Comparison of ENCODE assay signal across 12 cellular contexts in genomic region chr19:19871932-19872331, GRCh38. TPM values are rescaled to one million over a fixed set of nuclear protein-coding genes. Genes with fewer than 3 reads are reported as not detected.
A peak's percentile ranks its signal among the peaks of the same experiment; 100 is the strongest.
DNase-seq lines count a peak whose midpoint lies in the region; ATAC-seq lines count a peak whose summit lies in the region.
"Had no signal": no experiment of that assay in that cellular context is flagged by ENCODE, and none has a peak within 500 bp of the region (broad histone marks: within the 10 kb centered on the region; RNA-seq: fewer than 3 reads in every experiment).

No MANE protein-coding gene starts in this region.

- no peak overlapping the region for H3K4me3 Mint-ChIP-seq in activated CD4-positive, alpha-beta memory T cell treated with anti-CD3 and anti-CD28 coated beads for 36 hours
- no peak overlapping the region for H3K4me3 Mint-ChIP-seq in activated CD4-positive, alpha-beta memory T cell treated with anti-CD3 and anti-CD28 coated beads, Interleukin-2, amount 10 ng/mL, durations not matched to agents 7 days and 5 days
- no peak overlapping the region for H3K4me3 Mint-ChIP-seq in central memory CD8-positive, alpha-beta T cell
- H3K4me3 Mint-ChIP-seq in stimulated activated naive CD8-positive, alpha-beta T cell treated with anti-CD3 and anti-CD28 coated beads, Interleukin-15, amount 100 ng/mL, for 72 hours: peak overlapping the region in 1 of 2 donors; percentile 54

- H3K27me3 Mint-ChIP-seq in activated CD4-positive, alpha-beta memory T cell treated with anti-CD3 and anti-CD28 coated beads for 36 hours: no peaks in the 10 kb centered on the region
- no peaks in the 10 kb centered on the region for H3K27me3 Mint-ChIP-seq in activated CD4-positive, alpha-beta memory T cell treated with anti-CD3 and anti-CD28 coated beads, Interleukin-2, amount 10 ng/mL, durations not matched to agents 7 days and 5 days
- H3K27me3 Mint-ChIP-seq in central memory CD8-positive, alpha-beta T cell: no peaks in the 10 kb centered on the region
- no peaks in the 10 kb centered on the region for H3K27me3 Mint-ChIP-seq in stimulated activated naive CD8-positive, alpha-beta T cell treated with anti-CD3 and anti-CD28 coated beads, Interleukin-15, amount 100 ng/mL, for 72 hours

- POLR2A ChIA-PET in activated CD4-positive, alpha-beta memory T cell treated with anti-CD3 and anti-CD28 coated beads for 36 hours (lab: Charles Lee): interaction anchor here (0.7 to 1.9 kb wide), 4 partner anchors 29 to 203 kb away, joined by 3 to 10 read pairs (median 6); partner anchors contain the start of genes ZNF101, ZNF506 and ZNF93
- POLR2A ChIA-PET in activated CD4-positive, alpha-beta memory T cell treated with anti-CD3 and anti-CD28 coated beads, Interleukin-2, amount 10 ng/mL, durations not matched to agents 7 days and 5 days (lab: Charles Lee): interaction anchor here (0.6 to 2.2 kb wide), 3 partner anchors 11 to 204 kb away, joined by 3 to 6 read pairs (median 3); partner anchors contain the start of gene ZNF506

- H3K36me3 Mint-ChIP-seq in activated CD4-positive, alpha-beta memory T cell treated with anti-CD3 and anti-CD28 coated beads for 36 hours: peaks cover 31% of the 10 kb centered on the region
- H3K36me3 Mint-ChIP-seq in activated CD4-positive, alpha-beta memory T cell treated with anti-CD3 and anti-CD28 coated beads, Interleukin-2, amount 10 ng/mL, durations not matched to agents 7 days and 5 days (ENCODE audit: low read depth): peaks cover 81% of the 10 kb centered on the region
- H3K36me3 Mint-ChIP-seq in central memory CD8-positive, alpha-beta T cell (ENCODE audit: insufficient read depth): peaks cover 3% of the 10 kb centered on the region

- CTCF ChIA-PET in activated CD4-positive, alpha-beta memory T cell treated with anti-CD3 and anti-CD28 coated beads for 36 hours (lab: Charles Lee): interaction anchor here (0.6 to 1.9 kb wide), 2 partner anchors 27 to 29 kb away, joined by 3 to 4 read pairs; no protein-coding TSS in a partner anchor
- CTCF ChIA-PET in activated CD4-positive, alpha-beta memory T cell treated with anti-CD3 and anti-CD28 coated beads, Interleukin-2, amount 10 ng/mL, durations not matched to agents 7 days and 5 days (lab: Charles Lee): interaction anchor here (0.6 to 1.0 kb wide), 2 partner anchors 139 to 341 kb away, joined by 3 read pairs; partner anchors contain the start of gene ZNF14

- peak overlapping the region; percentile 61 for H3K27ac Mint-ChIP-seq in activated CD4-positive, alpha-beta memory T cell treated with anti-CD3 and anti-CD28 coated beads for 36 hours
- no peak overlapping the region for H3K27ac Mint-ChIP-seq in activated CD4-positive, alpha-beta memory T cell treated with anti-CD3 and anti-CD28 coated beads, Interleukin-2, amount 10 ng/mL, durations not matched to agents 7 days and 5 days
- H3K27ac Mint-ChIP-seq in central memory CD8-positive, alpha-beta T cell (ENCODE audit: low read depth): peak overlapping the region; percentile 69
- H3K27ac Mint-ChIP-seq in stimulated activated naive CD8-positive, alpha-beta T cell treated with anti-CD3 and anti-CD28 coated beads, Interleukin-15, amount 100 ng/mL, for 72 hours: no peak overlapping the region
- H3K27ac Mint-ChIP-seq: GM23338 had no signal

- peaks cover 44% of the 10 kb centered on the region for H3K4me1 Mint-ChIP-seq in activated CD4-positive, alpha-beta memory T cell treated with anti-CD3 and anti-CD28 coated beads for 36 hours (ENCODE audit: low read depth)
- H3K4me1 Mint-ChIP-seq in activated CD4-positive, alpha-beta memory T cell treated with anti-CD3 and anti-CD28 coated beads, Interleukin-2, amount 10 ng/mL, durations not matched to agents 7 days and 5 days: peaks cover 26% of the 10 kb centered on the region
- peaks cover 47% of the 10 kb centered on the region for H3K4me1 Mint-ChIP-seq in central memory CD8-positive, alpha-beta T cell
- peaks cover 53% of the 10 kb centered on the region for H3K4me1 Mint-ChIP-seq in stimulated activated naive CD8-positive, alpha-beta T cell treated with anti-CD3 and anti-CD28 coated beads, Interleukin-15, amount 100 ng/mL, for 72 hours

- no peak for ATAC-seq in central memory CD8-positive, alpha-beta T cell (replicated peaks; ENCODE audit: extremely low read depth, poor library complexity, severe bottlenecking)
- ATAC-seq in stimulated activated naive CD8-positive, alpha-beta T cell treated with anti-CD3 and anti-CD28 coated beads, Interleukin-15, amount 100 ng/mL, for 72 hours: peak; percentile 85
- ATAC-seq in HG03354 (IDR thresholded peaks at IDR 0.05; ENCODE audit: poor library complexity, severe bottlenecking, unreplicated experiment): no peak
- ATAC-seq: A549, GM23338, PC-3 had no signal

- intact Hi-C loops in activated CD4-positive, alpha-beta memory T cell treated with anti-CD3 and anti-CD28 coated beads for 36 hours (cut with micrococcal nuclease): loop anchor here (2.0 to 5.0 kb wide), 2 partner anchors 51 to 275 kb away; partner anchors contain the start of gene ZNF506

- peak; percentile 45 for DNase-seq in activated CD4-positive, alpha-beta memory T cell treated with anti-CD3 and anti-CD28 coated beads for 36 hours
- no peak for DNase-seq in activated CD4-positive, alpha-beta memory T cell treated with anti-CD3 and anti-CD28 coated beads, Interleukin-2, amount 10 ng/mL, durations not matched to agents 7 days and 5 days
- DNase-seq in stimulated activated CD4-positive, alpha-beta T cell treated with anti-CD3 and anti-CD28 coated beads, Interleukin-1b, Interleukin-23, amount 100 ng/mL, for 48 hours: peak; percentile 2
- DNase-seq in stimulated activated CD4-positive, alpha-beta T cell treated with anti-CD3 and anti-CD28 coated beads, Interleukin-12 subunit alpha, Interleukin-12 subunit beta, amount 100 ng/mL, for 4 hours: no peak
- DNase-seq in central memory CD8-positive, alpha-beta T cell (ENCODE audit: low spot score in 2 of 2): no peak
- DNase-seq in stimulated activated naive CD8-positive, alpha-beta T cell treated with anti-CD3 and anti-CD28 coated beads, Interleukin-15, amount 100 ng/mL, for 72 hours: no peak
- no peak for DNase-seq in DMS114 treated with DMSO at 0.1 percent for 48 hours (lab: John Stamatoyannopoulos, UW; ENCODE audit: unreplicated experiment)
- DNase-seq: NCI-H2107, PC-3 had no signal

- H3K9me3 Mint-ChIP-seq in activated CD4-positive, alpha-beta memory T cell treated with anti-CD3 and anti-CD28 coated beads for 36 hours: peaks cover 4% of the 10 kb centered on the region
- peaks cover 42% of the 10 kb centered on the region for H3K9me3 Mint-ChIP-seq in activated CD4-positive, alpha-beta memory T cell treated with anti-CD3 and anti-CD28 coated beads, Interleukin-2, amount 10 ng/mL, durations not matched to agents 7 days and 5 days
- no peaks in the 10 kb centered on the region for H3K9me3 Mint-ChIP-seq in central memory CD8-positive, alpha-beta T cell
- H3K9me3 Mint-ChIP-seq in stimulated activated naive CD8-positive, alpha-beta T cell treated with anti-CD3 and anti-CD28 coated beads, Interleukin-15, amount 100 ng/mL, for 72 hours: no peaks in the 10 kb centered on the region
- H3K9me3 Mint-ChIP-seq: GM23338 had no signal

RNA-seq across cellular contexts. Expression of gene ZNF253, which starts 6.2 kb away (rescaled TPM):
- 10 to 100 TPM; 11.0 to 12.9 TPM for total RNA-seq in activated CD4-positive, alpha-beta memory T cell treated with anti-CD3 and anti-CD28 coated beads for 36 hours
- 10 to 100 TPM; 12.9 to 14.7 TPM for total RNA-seq in activated CD4-positive, alpha-beta memory T cell treated with anti-CD3 and anti-CD28 coated beads, Interleukin-2, amount 10 ng/mL, durations not matched to agents 7 days and 5 days

RNA-seq across cellular contexts. Expression of gene ZNF93, which starts 28.8 kb away (rescaled TPM):
- 10 to 100 TPM; 15.6 to 17.0 TPM for total RNA-seq in activated CD4-positive, alpha-beta memory T cell treated with anti-CD3 and anti-CD28 coated beads for 36 hours
- 10 to 100 TPM; 11.4 to 11.7 TPM for total RNA-seq in activated CD4-positive, alpha-beta memory T cell treated with anti-CD3 and anti-CD28 coated beads, Interleukin-2, amount 10 ng/mL, durations not matched to agents 7 days and 5 days

RNA-seq across cellular contexts. Expression of gene ZNF506, which starts 50.4 kb away (rescaled TPM):
- 10 to 100 TPM; 32.9 to 39.3 TPM for total RNA-seq in activated CD4-positive, alpha-beta memory T cell treated with anti-CD3 and anti-CD28 coated beads for 36 hours
- 10 to 100 TPM; 24.6 to 25.5 TPM for total RNA-seq in activated CD4-positive, alpha-beta memory T cell treated with anti-CD3 and anti-CD28 coated beads, Interleukin-2, amount 10 ng/mL, durations not matched to agents 7 days and 5 days

Comparison
In these comparisons a context has a peak if more than half of its experiments do, and no peak if none do; other contexts are left out.
1. DNase-seq: peak in activated CD4-positive, alpha-beta memory T cell treated with anti-CD3 and anti-CD28 coated beads for 36 hours (single experiment) and stimulated activated CD4-positive, alpha-beta T cell treated with anti-CD3 and anti-CD28 coated beads, Interleukin-1b, Interleukin-23, amount 100 ng/mL, for 48 hours (single experiment); none in activated CD4-positive, alpha-beta memory T cell treated with anti-CD3 and anti-CD28 coated beads, Interleukin-2, amount 10 ng/mL, durations not matched to agents 7 days and 5 days (single experiment), stimulated activated CD4-positive, alpha-beta T cell treated with anti-CD3 and anti-CD28 coated beads, Interleukin-12 subunit alpha, Interleukin-12 subunit beta, amount 100 ng/mL, for 4 hours (single experiment), central memory CD8-positive, alpha-beta T cell (0 of 2), stimulated activated naive CD8-positive, alpha-beta T cell treated with anti-CD3 and anti-CD28 coated beads, Interleukin-15, amount 100 ng/mL, for 72 hours (0 of 2) and DMS114 treated with DMSO at 0.1 percent for 48 hours (single experiment).
2. H3K27ac Mint-ChIP-seq: peak in activated CD4-positive, alpha-beta memory T cell treated with anti-CD3 and anti-CD28 coated beads for 36 hours (single experiment) and central memory CD8-positive, alpha-beta T cell (single experiment); none in activated CD4-positive, alpha-beta memory T cell treated with anti-CD3 and anti-CD28 coated beads, Interleukin-2, amount 10 ng/mL, durations not matched to agents 7 days and 5 days (single experiment) and stimulated activated naive CD8-positive, alpha-beta T cell treated with anti-CD3 and anti-CD28 coated beads, Interleukin-15, amount 100 ng/mL, for 72 hours (0 of 2).